In the genomic region with DNA sequence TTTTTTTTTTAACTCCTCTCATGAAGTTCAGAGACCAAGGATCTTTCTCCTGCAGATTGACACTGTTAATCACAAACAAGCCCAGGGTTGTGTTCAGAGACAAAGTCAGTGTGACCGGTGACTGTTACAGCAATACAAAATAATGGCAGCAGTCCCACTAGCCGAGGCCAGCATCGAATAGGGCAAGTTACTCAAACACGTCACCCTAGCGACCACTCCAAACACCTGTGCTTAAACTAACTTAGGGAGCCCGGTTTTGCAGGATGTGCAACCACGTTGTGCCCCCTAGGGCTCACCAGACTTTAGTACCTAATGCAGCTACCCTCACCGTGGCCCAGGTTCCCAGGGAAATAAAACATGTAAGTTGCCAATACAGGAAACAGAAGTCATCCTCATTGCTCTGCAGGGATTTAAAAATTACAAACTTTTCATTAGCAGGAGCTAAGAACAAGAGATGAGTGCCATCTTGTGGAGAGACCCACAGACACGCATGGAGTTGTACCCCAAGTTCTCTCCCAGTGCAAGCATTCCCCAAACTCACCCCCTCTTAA, we compare ENCODE assay signal across 9 cellular contexts. TPM values are rescaled to one million over a fixed set of nuclear protein-coding genes. Genes with fewer than 3 reads are reported as not detected.
DNase-seq lines count a peak whose midpoint lies in the region; ATAC-seq and TF ChIP-seq lines count a peak whose summit lies in the region.
"Had no signal": no experiment of that assay in that cellular context is flagged by ENCODE, and none has a peak within 500 bp of the region (broad histone marks: within the 10 kb centered on the region; RNA-seq: fewer than 3 reads in every experiment).

No MANE protein-coding gene starts in this region.

- no peaks in the 10 kb centered on the region for H3K36me3 Mint-ChIP-seq in natural killer cell
- H3K36me3 Mint-ChIP-seq in stimulated activated memory B cell treated with anti-CD40 and anti-IgM and Interleukin-4, amounts not matched to agents 10 μg/mL and 1 μg/mL and 100 μg/mL, for 72 hours: no peaks in the 10 kb centered on the region

- H3K27me3 Mint-ChIP-seq in natural killer cell (ENCODE audit: low read depth in 2 of 2): peaks cover 3 to 8% of the 10 kb centered on the region in 2 donors
- H3K27me3 Mint-ChIP-seq in stimulated activated memory B cell treated with anti-CD40 and anti-IgM and Interleukin-4, amounts not matched to agents 10 μg/mL and 1 μg/mL and 100 μg/mL, for 72 hours: peaks cover 5% of the 10 kb centered on the region

- H3K4me1 ChIP-seq in GM23248 (ENCODE audit: insufficient read depth): peaks cover 30% of the 10 kb centered on the region
- peaks cover 69% of the 10 kb centered on the region for H3K4me1 ChIP-seq in adipocyte (ENCODE audit: control insufficient read depth, insufficient read depth, low read length)
- peaks cover 0 to 48% of the 10 kb centered on the region in 2 donors for H3K4me1 ChIP-seq in right atrium auricular region

- in situ Hi-C loops in GM23248 (cut with MboI): loop anchor here (10.0 kb wide), 1 partner anchor 142 kb away; no protein-coding TSS in a partner anchor

- no peak for ATAC-seq in GM21447 (IDR thresholded peaks at IDR 0.05; ENCODE audit: unreplicated experiment)
- ATAC-seq in natural killer cell: no peak
- ATAC-seq in stimulated activated memory B cell treated with anti-CD40 and anti-IgM and Interleukin-4, amounts not matched to agents 10 μg/mL and 1 μg/mL and 100 μg/mL, for 72 hours: no peak

- intact Hi-C loops in natural killer cell (cut with micrococcal nuclease): no loop called here

- no peaks in the 10 kb centered on the region for H3K4me1 Mint-ChIP-seq in natural killer cell
- H3K4me1 Mint-ChIP-seq in stimulated activated memory B cell treated with anti-CD40 and anti-IgM and Interleukin-4, amounts not matched to agents 10 μg/mL and 1 μg/mL and 100 μg/mL, for 72 hours: peaks cover 4% of the 10 kb centered on the region

- H3K4me3 ChIP-seq in GM23248: no peak overlapping the region
- peak overlapping the region; percentile 33 for H3K4me3 ChIP-seq in adipocyte (ENCODE audit: low read length)
- no peak overlapping the region for H3K4me3 ChIP-seq in right atrium auricular region

- H3K27me3 ChIP-seq in GM23248 (replicated peaks; ENCODE audit: insufficient read depth) (no peaks in the 10 kb centered on the region), adipocyte (replicated peaks; ENCODE audit: control insufficient read depth, insufficient read depth, low read length) (no peaks in the 10 kb centered on the region), right atrium auricular region (no peaks in the 10 kb centered on the region)

- H3K79me2 ChIP-seq in GM23248 (ENCODE audit: insufficient read depth): no peaks in the 10 kb centered on the region

- no peaks in the 10 kb centered on the region for H4K20me1 ChIP-seq in GM23248 (ENCODE audit: insufficient read depth)

- H3K9me2 ChIP-seq in GM23248 (ENCODE audit: insufficient read depth): no peaks in the 10 kb centered on the region

- TF ChIP-seq CTCF in right atrium auricular region (IDR thresholded peaks at IDR 0.05): peak; percentile 21 to 66
- TF ChIP-seq CTCF in natural killer cell (IDR thresholded peaks at IDR 0.05): no peak

- H3K36me3 ChIP-seq in GM23248 (ENCODE audit: low read depth) (no peaks in the 10 kb centered on the region), adipocyte (ENCODE audit: control insufficient read depth, insufficient read depth, low read length, severe bottlenecking) (no peaks in the 10 kb centered on the region), right atrium auricular region (no peaks in the 10 kb centered on the region)

- H3K9me3 Mint-ChIP-seq in natural killer cell: no peaks in the 10 kb centered on the region
- no peaks in the 10 kb centered on the region for H3K9me3 Mint-ChIP-seq in stimulated activated memory B cell treated with anti-CD40 and anti-IgM and Interleukin-4, amounts not matched to agents 10 μg/mL and 1 μg/mL and 100 μg/mL, for 72 hours

- peaks cover 26% of the 10 kb centered on the region for H3F3A ChIP-seq in GM23248 (ENCODE audit: insufficient read depth)

- DNase-seq in GM23248 (peak; percentile 72), adipocyte (ENCODE audit: low read depth) (peak; percentile 69), right atrium auricular region (ENCODE audit: low spot score) (no peak), stromal cell of bone marrow (ENCODE audit: low read depth) (peak; percentile 29), natural killer cell (no peak), NCI-H345 treated with DMSO at 0.1 percent for 48 hours (lab: John Stamatoyannopoulos, UW; ENCODE audit: unreplicated experiment) (no peak)
- DNase-seq: NCI-H345 had no signal

- no peak overlapping the region for H3K4me2 ChIP-seq in GM23248 (ENCODE audit: unreplicated experiment)

- H3K9me3 ChIP-seq in GM23248 (ENCODE audit: low read depth): no peaks in the 10 kb centered on the region
- H3K9me3 ChIP-seq in adipocyte (ENCODE audit: control insufficient read depth, low read length): no peaks in the 10 kb centered on the region
- H3K9me3 ChIP-seq in right atrium auricular region: no peaks in the 10 kb centered on the region

- no peak overlapping the region for H3K4me3 Mint-ChIP-seq in natural killer cell
- H3K4me3 Mint-ChIP-seq in stimulated activated memory B cell treated with anti-CD40 and anti-IgM and Interleukin-4, amounts not matched to agents 10 μg/mL and 1 μg/mL and 100 μg/mL, for 72 hours: no peak overlapping the region

- H3K27ac Mint-ChIP-seq in natural killer cell: no peak overlapping the region
- H3K27ac Mint-ChIP-seq in stimulated activated memory B cell treated with anti-CD40 and anti-IgM and Interleukin-4, amounts not matched to agents 10 μg/mL and 1 μg/mL and 100 μg/mL, for 72 hours: no peak overlapping the region

- H3K27ac ChIP-seq in GM23248 (no peak overlapping the region), right atrium auricular region (peak overlapping the region in 1 of 2 donors; percentile 39)

- H3K9ac ChIP-seq in GM23248: no peak overlapping the region
- H3K9ac ChIP-seq in adipocyte (ENCODE audit: low read length): peak overlapping the region; percentile 78

- H2AFZ ChIP-seq in GM23248: no peak overlapping the region

- whole genome bisulfite sequencing in GM23248 (ENCODE audit: low coverage in 1 of 2, low lambda C conversion rate in 2 of 2, missing lambda C conversion rate in 2 of 2), 2 experiments: 41% methylated on average over 9 of the region's 9 CpGs

RNA-seq across cellular contexts. Expression of gene FAM50B, which starts 38.1 kb away (rescaled TPM):
- 6.1 and 7.6 TPM in 2 replicates for total RNA-seq in GM23248 (2014; rRNA removed; shearing (Covaris generic))
- polyA plus RNA-seq in GM23248 (2016; fragmentation: Nextera tagmentation; extraction: Ambion mirVana): 12.1 and 14.0 TPM in 2 replicates
- total RNA-seq in right atrium auricular region: 10 to 100 TPM; 10.0 to 19.6 TPM
- 1 to 10 TPM; 1.9 to 4.7 (median 1.9) TPM for total RNA-seq in natural killer cell

Comparison
In these comparisons a context has a peak if more than half of its experiments do, and no peak if none do; other contexts are left out.
1. DNase-seq: peak in GM23248 (single experiment), adipocyte (single experiment) and stromal cell of bone marrow (single experiment); none in right atrium auricular region (single experiment), natural killer cell (single experiment) and NCI-H345 treated with DMSO at 0.1 percent for 48 hours (single experiment).